In genomic region chr11:106021181-106021966, GRCh38 we compare ENCODE assay signal across 8 cellular contexts. TPM values are rescaled to one million over a fixed set of nuclear protein-coding genes. Genes with fewer than 3 reads are reported as not detected.
DNase-seq lines count a peak whose midpoint lies in the region; ATAC-seq and TF ChIP-seq lines count a peak whose summit lies in the region.

No MANE protein-coding gene starts in this region.

- no peaks in the 10 kb centered on the region for H3K9me3 Mint-ChIP-seq in IgD-negative memory B cell
- H3K9me3 Mint-ChIP-seq in activated naive CD8-positive, alpha-beta T cell treated with anti-CD3 and anti-CD28 coated beads, Interleukin-2, amount 10 ng/mL, durations not matched to agents 7 days and 5 days: peaks cover 2% of the 10 kb centered on the region
- peaks cover 0 to 4% of the 10 kb centered on the region in 2 donors for H3K9me3 Mint-ChIP-seq in stimulated activated naive B cell treated with anti-CD40 and anti-IgM and Interleukin-4, amounts not matched to agents 10 μg/mL and 1 μg/mL and 100 μg/mL, for 72 hours

- no peaks in the 10 kb centered on the region for H3K9me3 ChIP-seq in iPS-18c (ENCODE audit: control insufficient read depth, insufficient read depth, low read length)

- DNase-seq in GM06990 (ENCODE audit: extremely low read depth, insufficient read length) (no peak), DMS79 treated with DMSO at 0.1 percent for 48 hours (lab: John Stamatoyannopoulos, UW) (no peak)
- no peak for DNase-seq in activated naive CD8-positive, alpha-beta T cell treated with anti-CD3 and anti-CD28 coated beads, Interleukin-2, amount 10 ng/mL, durations not matched to agents 7 days and 5 days
- DNase-seq in stimulated activated naive B cell treated with anti-CD40 and anti-IgM and Interleukin-4, amounts not matched to agents 10 μg/mL and 1 μg/mL and 100 μg/mL, for 72 hours: no peak
- DNase-seq in stimulated activated CD8-positive, alpha-beta memory T cell treated with anti-CD3 and anti-CD28 coated beads, Interleukin-4, amount 100 ng/mL, for 48 hours: no peak

- no peaks in the 10 kb centered on the region for H3K27me3 ChIP-seq in GM06990 (replicated peaks; ENCODE audit: control insufficient read depth, insufficient read depth, low read length)

- H3K27ac Mint-ChIP-seq in IgD-negative memory B cell: peak overlapping the region; percentile 75 to 97 (median 83)
- H3K27ac Mint-ChIP-seq in activated naive CD8-positive, alpha-beta T cell treated with anti-CD3 and anti-CD28 coated beads, Interleukin-2, amount 10 ng/mL, durations not matched to agents 7 days and 5 days: peak overlapping the region; percentile 87
- H3K27ac Mint-ChIP-seq in stimulated activated naive B cell treated with anti-CD40 and anti-IgM and Interleukin-4, amounts not matched to agents 10 μg/mL and 1 μg/mL and 100 μg/mL, for 72 hours: peak overlapping the region; percentile 94

- POLR2A ChIA-PET in activated naive CD8-positive, alpha-beta T cell treated with anti-CD3 and anti-CD28 coated beads, Interleukin-2, amount 10 ng/mL, durations not matched to agents 7 days and 5 days (lab: Charles Lee): no interaction called here

- H3K4me3 Mint-ChIP-seq in IgD-negative memory B cell: peak overlapping the region; percentile 89 to 99 (median 96)
- peak overlapping the region; percentile 95 for H3K4me3 Mint-ChIP-seq in activated naive CD8-positive, alpha-beta T cell treated with anti-CD3 and anti-CD28 coated beads, Interleukin-2, amount 10 ng/mL, durations not matched to agents 7 days and 5 days
- peak overlapping the region; percentile 91 for H3K4me3 Mint-ChIP-seq in stimulated activated naive B cell treated with anti-CD40 and anti-IgM and Interleukin-4, amounts not matched to agents 10 μg/mL and 1 μg/mL and 100 μg/mL, for 72 hours

- H3K4me1 Mint-ChIP-seq in IgD-negative memory B cell: peaks cover 30 to 44% (median 38%) of the 10 kb centered on the region in 3 donors
- H3K4me1 Mint-ChIP-seq in activated naive CD8-positive, alpha-beta T cell treated with anti-CD3 and anti-CD28 coated beads, Interleukin-2, amount 10 ng/mL, durations not matched to agents 7 days and 5 days: peaks cover 32% of the 10 kb centered on the region
- H3K4me1 Mint-ChIP-seq in stimulated activated naive B cell treated with anti-CD40 and anti-IgM and Interleukin-4, amounts not matched to agents 10 μg/mL and 1 μg/mL and 100 μg/mL, for 72 hours: peaks cover 23 to 47% of the 10 kb centered on the region in 2 donors

- peak overlapping the region; percentile 97 for H3K4me3 ChIP-seq in GM06990 (replicated peaks; ENCODE audit: low read depth, low read length)
- peak overlapping the region; percentile 86 for H3K4me3 ChIP-seq in iPS-18c (ENCODE audit: insufficient read depth, low read depth, low read length)

- no peaks in the 10 kb centered on the region for H3K27me3 Mint-ChIP-seq in IgD-negative memory B cell
- H3K27me3 Mint-ChIP-seq in activated naive CD8-positive, alpha-beta T cell treated with anti-CD3 and anti-CD28 coated beads, Interleukin-2, amount 10 ng/mL, durations not matched to agents 7 days and 5 days: no peaks in the 10 kb centered on the region
- peaks cover 0 to 3% of the 10 kb centered on the region in 2 donors for H3K27me3 Mint-ChIP-seq in stimulated activated naive B cell treated with anti-CD40 and anti-IgM and Interleukin-4, amounts not matched to agents 10 μg/mL and 1 μg/mL and 100 μg/mL, for 72 hours

- no peak for TF ChIP-seq CTCF in GM06990 (IDR thresholded peaks at IDR 0.05; ENCODE audit: insufficient read depth, low read length, poor library complexity, severe bottlenecking)

- peaks cover 5% of the 10 kb centered on the region for H3K36me3 Mint-ChIP-seq in IgD-negative memory B cell
- H3K36me3 Mint-ChIP-seq in activated naive CD8-positive, alpha-beta T cell treated with anti-CD3 and anti-CD28 coated beads, Interleukin-2, amount 10 ng/mL, durations not matched to agents 7 days and 5 days: peaks cover 15% of the 10 kb centered on the region
- H3K36me3 Mint-ChIP-seq in stimulated activated naive B cell treated with anti-CD40 and anti-IgM and Interleukin-4, amounts not matched to agents 10 μg/mL and 1 μg/mL and 100 μg/mL, for 72 hours: peaks cover 8 to 23% of the 10 kb centered on the region in 2 donors

- H3K36me3 ChIP-seq in GM06990 (ENCODE audit: control insufficient read depth, insufficient read depth, low read length): no peaks in the 10 kb centered on the region; the same call in 1 of the 2 replicates

- ATAC-seq in GM21529 (IDR thresholded peaks at IDR 0.05; ENCODE audit: unreplicated experiment): peak; percentile 17
- no peak for ATAC-seq in activated naive CD8-positive, alpha-beta T cell treated with anti-CD3 and anti-CD28 coated beads, Interleukin-2, amount 10 ng/mL, durations not matched to agents 7 days and 5 days (ENCODE audit: low read depth)
- ATAC-seq in stimulated activated naive B cell treated with anti-CD40 and anti-IgM and Interleukin-4, amounts not matched to agents 10 μg/mL and 1 μg/mL and 100 μg/mL, for 72 hours (replicated peaks): no peak

RNA-seq across cellular contexts. Expression of gene MSANTD4, which starts 0.7 kb away (rescaled TPM):
- polyA plus RNA-seq in IgD-negative memory B cell: 6.6 TPM
- total RNA-seq in activated naive CD8-positive, alpha-beta T cell treated with anti-CD3 and anti-CD28 coated beads, Interleukin-2, amount 10 ng/mL, durations not matched to agents 7 days and 5 days: 10 to 100 TPM; 15.4 to 17.3 TPM

RNA-seq across cellular contexts. Expression of gene KBTBD3, which starts 55.8 kb away (rescaled TPM):
- polyA plus RNA-seq in IgD-negative memory B cell: 16.0 TPM
- total RNA-seq in activated naive CD8-positive, alpha-beta T cell treated with anti-CD3 and anti-CD28 coated beads, Interleukin-2, amount 10 ng/mL, durations not matched to agents 7 days and 5 days: 10 to 100 TPM; 10.4 to 13.4 TPM

RNA-seq across cellular contexts. Expression of gene AASDHPPT, which starts 56.1 kb away (rescaled TPM):
- 55.4 TPM for polyA plus RNA-seq in IgD-negative memory B cell
- 10 to 100 TPM; 29.8 to 33.9 TPM for total RNA-seq in activated naive CD8-positive, alpha-beta T cell treated with anti-CD3 and anti-CD28 coated beads, Interleukin-2, amount 10 ng/mL, durations not matched to agents 7 days and 5 days
